In genomic region chr19:11339254-11340098, GRCh38 we compare ENCODE assay signal across 8 cellular contexts. TPM values are rescaled to one million over a fixed set of nuclear protein-coding genes. Genes with fewer than 3 reads are reported as not detected.
DNase-seq lines count a peak whose midpoint lies in the region; ATAC-seq and TF ChIP-seq lines count a peak whose summit lies in the region.

Gene RAB3D (minus strand): TSS chr19:11339657. CDS start chr19:11337399, 2,258 bp downstream.

- peaks cover 24% of the 10 kb centered on the region for H3K36me3 Mint-ChIP-seq in mesothelial cell of epicardium

- no peak for TF ChIP-seq CTCF in OCI-LY3 (IDR thresholded peaks at IDR 0.05; ENCODE audit: low read depth, low read length)
- TF ChIP-seq CTCF in mesothelial cell of epicardium (IDR thresholded peaks at IDR 0.05; ENCODE audit: unreplicated experiment) = no peak

- no peaks in the 10 kb centered on the region for H3K27me3 Mint-ChIP-seq in mesothelial cell of epicardium (ENCODE audit: low read depth)

- H3K4me1 Mint-ChIP-seq in mesothelial cell of epicardium = peaks cover 12% of the 10 kb centered on the region

- DNase-seq in HUDEP-2 (lab: John Stamatoyannopoulos, UW; ENCODE audit: unreplicated experiment in 76 of 76) = peak in 73 of 76 experiments; percentile 25 to 95 (median 82)
- peak; percentile 72 for DNase-seq in activated T-cell treated with anti-CD3 and anti-CD28 coated beads for 1 hour (ENCODE audit: low read depth)
- peak; percentile 93 for DNase-seq in epidermal melanocyte (ENCODE audit: insufficient read length, low spot score)
- peak; percentile 84 to 87 for DNase-seq in mesothelial cell of epicardium (ENCODE audit: low spot score in 2 of 2, unreplicated experiment in 2 of 2)
- DNase-seq in stimulated activated CD8-positive, alpha-beta memory T cell treated with anti-CD3 and anti-CD28 coated beads, Interleukin-15, amount 100 ng/mL, for 24 hours (ENCODE audit: low read depth) = peak; percentile 51

- no peaks in the 10 kb centered on the region for H4K20me1 ChIP-seq in OCI-LY3 (ENCODE audit: insufficient read depth, low read length)

- peak within 1 kb of the TSS; percentile 76 for H3K4me2 ChIP-seq in OCI-LY3 (ENCODE audit: low read length)

- no peaks in the 10 kb centered on the region for H3K9me3 ChIP-seq in OCI-LY3 (ENCODE audit: insufficient read depth, low read length)

- peak within 1 kb of the TSS; percentile 50 for H3K27ac Mint-ChIP-seq in mesothelial cell of epicardium

- H3K4me3 Mint-ChIP-seq in mesothelial cell of epicardium = peak within 1 kb of the TSS; percentile 87

- peak within 1 kb of the TSS; percentile 82 for H3K4me3 ChIP-seq in OCI-LY3 (ENCODE audit: low read length)

- peak; percentile 69 for ATAC-seq in GM18502 (IDR thresholded peaks at IDR 0.05; ENCODE audit: poor library complexity, unreplicated experiment)
- no peak for ATAC-seq in GM18873 (IDR thresholded peaks at IDR 0.05; ENCODE audit: low FRiP score, unreplicated experiment)

- H3K27ac ChIP-seq in OCI-LY3 (ENCODE audit: low read length) = no peak within 1 kb of the TSS

- H3K4me1 ChIP-seq in OCI-LY3 (ENCODE audit: low read length) = peaks cover 3% of the 10 kb centered on the region

- no peaks in the 10 kb centered on the region for H3K79me2 ChIP-seq in OCI-LY3 (ENCODE audit: low read length)

- peak within 1 kb of the TSS; percentile 74 for H3K9ac ChIP-seq in OCI-LY3 (ENCODE audit: low read length)

- H2AFZ ChIP-seq in OCI-LY3 (ENCODE audit: low read depth, low read length) = peak within 1 kb of the TSS; percentile 72

- peaks cover 14% of the 10 kb centered on the region for H3K36me3 ChIP-seq in OCI-LY3 (replicated peaks; ENCODE audit: low read depth, low read length)

- H3K27me3 ChIP-seq in OCI-LY3 (ENCODE audit: low read depth, low read length) = no peaks in the 10 kb centered on the region

- H3K9me3 Mint-ChIP-seq in mesothelial cell of epicardium = no peaks in the 10 kb centered on the region

RNA-seq across cellular contexts. Expression of gene RAB3D, which starts in this region (rescaled TPM):
- total RNA-seq in mesothelial cell of epicardium = 26.3 to 28.4 TPM (median 27.3 TPM) in 3 replicates
